1 cellular context compared by ENCODE assay signal in genomic region chr9:38422555-38423245, GRCh38.
TF ChIP-seq lines count a peak whose summit lies in the region.

No MANE protein-coding gene starts in this region.

TF ChIP-seq in K562, 482 proteins besides CTCF, POLR2A, EP300 and RAD21 (continued from another document):
- TF ChIP-seq ZBTB49 (CRISPR knock-in tag; IDR thresholded peaks at IDR 0.05; ENCODE audit: borderline replicate concordance) (no peak), FIP1L1 (IDR thresholded peaks at IDR 0.05; ENCODE audit: low read depth, low read length, poor library complexity, severe bottlenecking) (no peak), FOSL1 (tag; conservative IDR thresholded peaks at IDR 0.05) (no peak), ZNF75A (CRISPR knock-in tag; IDR thresholded peaks at IDR 0.05) (no peak), RBM39 (optimal IDR thresholded peaks at IDR 0.05; ENCODE audit: low read depth, low read length) (no peak), ZHX1 (conservative IDR thresholded peaks at IDR 0.05; ENCODE audit: low read length) (no peak), HMG20B (CRISPR knock-in tag; IDR thresholded peaks at IDR 0.05) (no peak), NBN (IDR thresholded peaks at IDR 0.05; ENCODE audit: low read depth) (no peak), ADNP (tag; IDR thresholded peaks at IDR 0.05) (no peak), FOS (IDR thresholded peaks at IDR 0.05; ENCODE audit: extremely low read depth, insufficient read length) (no peak)
